Comparison of ENCODE assay signal across 18 cellular contexts in the genomic region with DNA sequence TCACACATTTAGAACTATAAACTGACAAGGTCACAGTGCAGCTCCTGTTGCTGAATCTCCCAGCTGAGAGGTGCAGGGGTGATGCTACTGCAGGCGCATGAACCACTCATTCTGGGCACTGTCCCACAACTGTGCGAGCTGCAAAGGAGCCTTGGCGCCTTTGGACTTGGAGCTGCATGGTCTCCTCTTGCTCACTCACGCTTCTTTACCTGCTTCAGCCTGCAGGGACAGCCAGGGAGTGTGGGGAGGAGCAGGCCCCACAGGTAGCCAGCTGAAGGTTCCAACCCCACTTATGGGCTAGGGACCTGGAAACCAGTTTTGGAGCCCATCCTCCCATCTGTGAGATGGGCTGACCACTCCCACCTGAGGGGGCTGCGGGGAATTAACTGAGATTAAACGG.
"Had no signal": no experiment of that assay in that cellular context is flagged by ENCODE, and none has a peak within 500 bp of the region (broad histone marks: within the 10 kb centered on the region; RNA-seq: fewer than 3 reads in every experiment).

No MANE protein-coding gene starts in this region.

- DNase-seq: effector memory CD8-positive, alpha-beta T cell; esophagus squamous epithelium; foreskin fibroblast; kidney; left colon; left ventricle myocardium superior; mesendoderm; naive thymus-derived CD4-positive, alpha-beta T cell; occipital lobe; pancreas; right cardiac atrium; stimulated activated CD4-positive, alpha-beta T cell treated with anti-CD3 and anti-CD28 coated beads, Interleukin-2, amount 100 ng/mL, for 48 hours; stimulated activated naive CD4-positive, alpha-beta T cell treated with Interleukin-2 at 50 U/mL for 16 hours had no signal

- H3K27ac Mint-ChIP-seq: dendritic cell treated with granulocyte-macrophage colony-stimulating factor and Interleukin-4, amounts not matched to agents 40 ng/mL and 50 ng/mL, for 4 days; progenitor cell of endocrine pancreas had no signal

- H3K9me3 Mint-ChIP-seq: dendritic cell treated with granulocyte-macrophage colony-stimulating factor and Interleukin-4, amounts not matched to agents 40 ng/mL and 50 ng/mL, for 4 days; effector memory CD8-positive, alpha-beta T cell; naive thymus-derived CD4-positive, alpha-beta T cell; neural crest cell had no signal

- H3K36me3 ChIP-seq: pancreas had no signal

- H3K27me3 ChIP-seq: esophagus squamous epithelium, pancreas had no signal

- H3K27ac ChIP-seq: esophagus squamous epithelium, pancreas had no signal

- H3K4me3 ChIP-seq: esophagus squamous epithelium, lung, pancreas, smooth muscle cell had no signal

- H3K9me3 ChIP-seq: esophagus squamous epithelium, pancreas had no signal

- ATAC-seq: effector memory CD8-positive, alpha-beta T cell; left colon; left ventricle myocardium superior; naive thymus-derived CD4-positive, alpha-beta T cell; pancreas; right cardiac atrium had no signal

- H3K27me3 Mint-ChIP-seq: dendritic cell treated with granulocyte-macrophage colony-stimulating factor and Interleukin-4, amounts not matched to agents 40 ng/mL and 50 ng/mL, for 4 days; effector memory CD8-positive, alpha-beta T cell; naive thymus-derived CD4-positive, alpha-beta T cell; progenitor cell of endocrine pancreas had no signal

- H3K4me3 Mint-ChIP-seq: dendritic cell treated with granulocyte-macrophage colony-stimulating factor and Interleukin-4, amounts not matched to agents 40 ng/mL and 50 ng/mL, for 4 days; effector memory CD8-positive, alpha-beta T cell; naive thymus-derived CD4-positive, alpha-beta T cell; neural crest cell had no signal

- H3K4me2 ChIP-seq: smooth muscle cell had no signal
